In the genomic region with DNA sequence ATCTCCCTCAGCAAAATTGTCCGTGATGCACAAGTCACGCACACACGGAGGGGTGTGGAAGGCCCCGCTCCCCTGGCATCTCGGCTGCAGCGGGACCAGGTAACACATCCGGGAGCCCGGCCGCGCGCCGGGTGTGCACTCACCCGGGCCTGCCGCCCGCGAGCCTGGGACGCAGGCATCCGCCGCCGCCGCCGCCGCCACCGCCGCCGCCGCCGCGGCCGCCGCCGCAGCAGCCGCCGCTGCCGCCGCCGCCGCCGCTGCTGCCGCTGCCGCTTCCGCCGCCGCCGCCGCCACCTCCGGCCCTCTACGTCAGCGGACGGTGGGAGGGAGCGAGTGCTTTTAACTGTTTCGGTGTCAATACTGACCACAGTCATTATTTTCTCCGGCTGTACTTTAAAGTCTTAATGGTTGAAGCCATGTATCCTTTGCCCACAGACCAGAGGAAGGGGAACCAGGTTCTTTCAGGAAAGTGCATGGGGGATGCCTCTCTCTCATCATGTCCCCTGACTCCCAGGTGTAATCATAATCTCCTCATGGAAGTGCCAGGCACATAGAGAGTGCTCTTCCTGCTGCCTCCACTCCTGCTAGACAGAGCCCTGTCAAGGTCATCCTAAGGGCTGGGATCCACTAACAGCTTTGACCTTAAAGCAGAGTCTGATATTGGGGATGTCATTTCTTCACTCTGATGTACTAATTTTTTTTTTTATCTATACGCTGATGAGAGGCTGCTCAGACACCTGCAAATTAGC, we compare ENCODE assay signal across 8 cellular contexts. TPM values are rescaled to one million over a fixed set of nuclear protein-coding genes. Genes with fewer than 3 reads are reported as not detected.
DNase-seq lines count a peak whose midpoint lies in the region; ATAC-seq and TF ChIP-seq lines count a peak whose summit lies in the region.

No MANE protein-coding gene starts in this region.

- H3K36me3 Mint-ChIP-seq in activated naive CD8-positive, alpha-beta T cell treated with anti-CD3 and anti-CD28 coated beads for 36 hours = peaks cover 1% of the 10 kb centered on the region

- H3K27ac Mint-ChIP-seq in activated naive CD8-positive, alpha-beta T cell treated with anti-CD3 and anti-CD28 coated beads for 36 hours = peak overlapping the region; percentile 12

- H3K36me3 ChIP-seq in PC-9 (ENCODE audit: low read depth) = no peaks in the 10 kb centered on the region
- no peaks in the 10 kb centered on the region for H3K36me3 ChIP-seq in hepatocyte (replicated peaks; ENCODE audit: insufficient read depth, low read depth)

- H3K4me1 Mint-ChIP-seq in activated naive CD8-positive, alpha-beta T cell treated with anti-CD3 and anti-CD28 coated beads for 36 hours = peaks cover 3% of the 10 kb centered on the region

- ATAC-seq in HG02870 (IDR thresholded peaks at IDR 0.05; ENCODE audit: unreplicated experiment) (peak; percentile 79), sciatic nerve (peak; percentile 66)

- peaks cover 2% of the 10 kb centered on the region; the same call in 1 of the 2 replicates for H3K9me3 ChIP-seq in PC-9 (ENCODE audit: insufficient read depth, low read depth)
- peaks cover 7% of the 10 kb centered on the region for H3K9me3 ChIP-seq in hepatocyte (ENCODE audit: low read depth)

- no peaks in the 10 kb centered on the region for H3K27me3 Mint-ChIP-seq in activated naive CD8-positive, alpha-beta T cell treated with anti-CD3 and anti-CD28 coated beads for 36 hours

- intact Hi-C loops in PC-9 (cut with micrococcal nuclease; ENCODE audit: unreplicated experiment) (no loop called here), sciatic nerve (cut with DNase I) (no loop called here)

- H3K4me1 ChIP-seq in PC-9 (replicated peaks; ENCODE audit: insufficient read depth) (no peaks in the 10 kb centered on the region), hepatocyte (ENCODE audit: insufficient read depth) (no peaks in the 10 kb centered on the region)

- DNase-seq in NCI-H345 (lab: John Stamatoyannopoulos, UW) (peak; percentile 28), NCI-H345 treated with DMSO at 0.1 percent for 48 hours (lab: John Stamatoyannopoulos, UW; ENCODE audit: unreplicated experiment) (no peak), PC-9 (peak in 1 of 2 experiments; percentile 17), hepatocyte (ENCODE audit: low spot score) (peak; percentile 57), sciatic nerve (ENCODE audit: low spot score) (no peak), NCI-H69 (lab: John Stamatoyannopoulos, UW) (no peak)
- DNase-seq in activated naive CD8-positive, alpha-beta T cell treated with anti-CD3 and anti-CD28 coated beads for 36 hours = peak; percentile 34

- CTCF ChIA-PET in PC-9 (lab: Charles Lee) = no interaction called here

- POLR2A ChIA-PET in PC-9 (lab: Charles Lee; ENCODE audit: unreplicated experiment) = no interaction called here

- H3K4me2 ChIP-seq in PC-9 = peak overlapping the region; percentile 81
- peak overlapping the region; percentile 87 for H3K4me2 ChIP-seq in hepatocyte

- H3K4me3 ChIP-seq in PC-9 = peak overlapping the region; percentile 53
- H3K4me3 ChIP-seq in hepatocyte = peak overlapping the region; percentile 49

- H3K79me2 ChIP-seq in PC-9 (ENCODE audit: low read depth) (no peaks in the 10 kb centered on the region), hepatocyte (no peaks in the 10 kb centered on the region)

- BruUV-seq in PC-9 (replicated peaks; lab: Mats Ljungman, UMichigan) = no TSS peak

- no peaks in the 10 kb centered on the region for H4K20me1 ChIP-seq in PC-9 (ENCODE audit: insufficient read depth)
- H4K20me1 ChIP-seq in hepatocyte (ENCODE audit: insufficient read depth, poor library complexity, severe bottlenecking) = no peaks in the 10 kb centered on the region

- H2AFZ ChIP-seq in PC-9 = peak overlapping the region; percentile 79
- peak overlapping the region; percentile 83 for H2AFZ ChIP-seq in hepatocyte

- no peak overlapping the region for H3K27ac ChIP-seq in PC-9
- H3K27ac ChIP-seq in hepatocyte = peak overlapping the region; percentile 81

- H3K27me3 ChIP-seq in PC-9 (ENCODE audit: insufficient read depth, low read depth) = no peaks in the 10 kb centered on the region
- H3K27me3 ChIP-seq in hepatocyte = no peaks in the 10 kb centered on the region

- H3F3A ChIP-seq in PC-9 (ENCODE audit: insufficient read depth, low read depth) = no peaks in the 10 kb centered on the region

- no peaks in the 10 kb centered on the region for H3K9me2 ChIP-seq in PC-9 (ENCODE audit: insufficient read depth)
- H3K9me2 ChIP-seq in hepatocyte (replicated peaks; ENCODE audit: insufficient read depth) = no peaks in the 10 kb centered on the region

- WGBS in hepatocyte (ENCODE audit: low lambda C conversion rate, missing lambda C conversion rate) = 57% methylated on average over 22 of the region's 54 CpGs

- peaks cover 6% of the 10 kb centered on the region for H3K9me3 Mint-ChIP-seq in activated naive CD8-positive, alpha-beta T cell treated with anti-CD3 and anti-CD28 coated beads for 36 hours

- TF ChIP-seq CTCF in PC-9 (conservative IDR thresholded peaks at IDR 0.05) (no peak), hepatocyte (IDR thresholded peaks at IDR 0.05; ENCODE audit: poor library complexity) (no peak)

- peak overlapping the region; percentile 75 for H3K4me3 Mint-ChIP-seq in activated naive CD8-positive, alpha-beta T cell treated with anti-CD3 and anti-CD28 coated beads for 36 hours

RNA-seq across cellular contexts. Expression of a gene that starts 38.0 kb away (rescaled TPM):
- total RNA-seq in PC-9 (2021) (not detected in 2 replicates), hepatocyte (not detected in 2 replicates), sciatic nerve (0.53 TPM)
- not detected for total RNA-seq in activated naive CD8-positive, alpha-beta T cell treated with anti-CD3 and anti-CD28 coated beads for 36 hours
- polyA plus RNA-seq in hepatocyte = not detected in 2 replicates

Comparison
In these comparisons a context has a peak if more than half of its experiments do, and no peak if none do; other contexts are left out.
1. DNase-seq: peak in NCI-H345 (single experiment), activated naive CD8-positive, alpha-beta T cell treated with anti-CD3 and anti-CD28 coated beads for 36 hours (single experiment) and hepatocyte (single experiment); none in NCI-H345 treated with DMSO at 0.1 percent for 48 hours (single experiment), sciatic nerve (single experiment) and NCI-H69 (single experiment).